In the genomic region with DNA sequence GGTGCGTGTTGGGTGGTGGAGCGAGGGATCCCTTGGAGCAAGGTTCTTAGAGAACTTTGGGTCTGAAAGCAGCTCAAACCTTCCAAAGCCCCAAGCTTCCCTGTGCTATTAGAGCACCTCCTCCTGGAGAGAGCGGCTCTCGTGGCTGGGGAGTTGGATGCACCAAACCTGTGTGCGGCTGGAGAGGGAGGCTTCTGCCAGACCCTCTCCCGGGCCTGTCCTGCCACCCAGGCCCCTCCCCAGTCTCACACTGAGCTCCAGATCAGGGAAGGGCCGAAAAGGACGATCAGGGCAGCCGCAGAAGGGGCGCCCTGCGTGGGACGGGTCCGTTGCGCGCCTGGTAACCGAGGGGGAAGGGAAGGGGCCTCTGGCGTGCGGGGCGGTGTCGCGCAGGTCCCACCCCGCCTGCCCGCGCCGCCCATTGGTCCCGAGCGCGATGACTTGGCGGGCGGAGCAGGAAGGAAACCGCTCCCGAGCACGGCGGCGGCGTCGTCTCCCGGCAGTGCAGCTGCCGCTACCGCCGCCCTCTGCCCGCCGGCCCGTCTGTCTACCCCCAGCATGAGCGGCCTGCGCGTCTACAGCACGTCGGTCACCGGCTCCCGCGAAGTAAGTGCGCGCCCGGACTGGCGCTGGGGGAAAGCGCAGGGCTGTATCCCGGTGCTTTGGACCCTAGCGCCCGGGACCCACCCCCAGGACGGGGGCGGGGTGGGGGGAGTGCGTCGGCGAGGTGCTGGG, we compare ENCODE assay signal across 8 cellular contexts. TPM values are rescaled to one million over a fixed set of nuclear protein-coding genes. Genes with fewer than 3 reads are reported as not detected.
DNase-seq lines count a peak whose midpoint lies in the region; ATAC-seq lines count a peak whose summit lies in the region.

A gene (plus strand): TSS at position 489 of the 735 bp plus-strand sequence. CDS start 70 bp downstream, at position 559.

- in situ Hi-C loops in Caki2 (cut with HindIII; ENCODE audit: low pct_unique_long_range_greater_than_20kb, low sequenced_read_pairs): no loop called here

- ATAC-seq in GM21360 (IDR thresholded peaks at IDR 0.05; ENCODE audit: unreplicated experiment): peak; percentile 54
- peak; percentile 77 for ATAC-seq in naive thymus-derived CD4-positive, alpha-beta T cell
- ATAC-seq in stimulated activated naive B cell treated with anti-CD40 and anti-IgM and Interleukin-4, amounts not matched to agents 10 μg/mL and 1 μg/mL and 100 μg/mL, for 72 hours (replicated peaks): peak; percentile 62 to 72

- H3K4me3 Mint-ChIP-seq in activated T-helper 1 cell treated with anti-CD3 and anti-CD28 coated beads, Interleukin-12 subunit alpha, Interleukin-12 subunit beta, Interleukin-2, Interleukin-4 antibody, amounts not matched to agents 30 ng/mL and 10 ng/mL and 1 ng/mL, durations not matched to agents 14 hours and 24 hours and 36 hours: peak within 1 kb of the TSS; percentile 92
- H3K4me3 Mint-ChIP-seq in naive thymus-derived CD4-positive, alpha-beta T cell: peak within 1 kb of the TSS; percentile 80 to 98 (median 89)
- H3K4me3 Mint-ChIP-seq in stimulated activated naive B cell treated with anti-CD40 and anti-IgM and Interleukin-4, amounts not matched to agents 10 μg/mL and 1 μg/mL and 100 μg/mL, for 72 hours: peak within 1 kb of the TSS; percentile 89 to 91

- POLR2A ChIA-PET in naive thymus-derived CD4-positive, alpha-beta T cell (lab: Charles Lee): interaction anchor here (0.5 to 26.8 kb wide), 9 partner anchors 9 to 304 kb away, joined by 3 to 1967 read pairs (median 4); a partner anchor contains a TSS

- intact Hi-C loops in activated T-helper 1 cell treated with anti-CD3 and anti-CD28 coated beads, Interleukin-12 subunit alpha, Interleukin-12 subunit beta, Interleukin-2, Interleukin-4 antibody, amounts not matched to agents 30 ng/mL and 10 ng/mL and 1 ng/mL, durations not matched to agents 14 hours and 24 hours and 36 hours (cut with micrococcal nuclease): loop anchor here (2.0 kb wide), 2 partner anchors 153 to 303 kb away; a partner anchor contains a TSS
- intact Hi-C loops in naive thymus-derived CD4-positive, alpha-beta T cell (cut with micrococcal nuclease): loop anchor here (1.0 to 10.0 kb wide), 9 partner anchors 9 to 415 kb away; a partner anchor contains a TSS

- DNase-seq in Caki2 (ENCODE audit: low read depth): peak; percentile 89
- DNase-seq in HuH-7 (ENCODE audit: low spot score): peak; percentile 91
- peak; percentile 88 for DNase-seq in RKO (ENCODE audit: low spot score)
- peak; percentile 85 for DNase-seq in activated T-helper 1 cell treated with anti-CD3 and anti-CD28 coated beads, Interleukin-12 subunit alpha, Interleukin-12 subunit beta, Interleukin-2, Interleukin-4 antibody, amounts not matched to agents 30 ng/mL and 10 ng/mL and 1 ng/mL, durations not matched to agents 14 hours and 24 hours and 36 hours (ENCODE audit: low spot score)
- peak; percentile 82 for DNase-seq in fibroblast of gingiva (ENCODE audit: low read depth)
- DNase-seq in naive thymus-derived CD4-positive, alpha-beta T cell: peak; percentile 73 to 89 (median 84)
- DNase-seq in stimulated activated naive B cell treated with anti-CD40 and anti-IgM and Interleukin-4, amounts not matched to agents 10 μg/mL and 1 μg/mL and 100 μg/mL, for 72 hours: peak; percentile 76

- no peaks in the 10 kb centered on the region for H3K9me3 Mint-ChIP-seq in activated T-helper 1 cell treated with anti-CD3 and anti-CD28 coated beads, Interleukin-12 subunit alpha, Interleukin-12 subunit beta, Interleukin-2, Interleukin-4 antibody, amounts not matched to agents 30 ng/mL and 10 ng/mL and 1 ng/mL, durations not matched to agents 14 hours and 24 hours and 36 hours
- peaks cover 0 to under 1% (median 0%) of the 10 kb centered on the region in 11 donors for H3K9me3 Mint-ChIP-seq in naive thymus-derived CD4-positive, alpha-beta T cell
- H3K9me3 Mint-ChIP-seq in stimulated activated naive B cell treated with anti-CD40 and anti-IgM and Interleukin-4, amounts not matched to agents 10 μg/mL and 1 μg/mL and 100 μg/mL, for 72 hours: no peaks in the 10 kb centered on the region

- peak within 1 kb of the TSS; percentile 99 for H3K27ac Mint-ChIP-seq in activated T-helper 1 cell treated with anti-CD3 and anti-CD28 coated beads, Interleukin-12 subunit alpha, Interleukin-12 subunit beta, Interleukin-2, Interleukin-4 antibody, amounts not matched to agents 30 ng/mL and 10 ng/mL and 1 ng/mL, durations not matched to agents 14 hours and 24 hours and 36 hours
- H3K27ac Mint-ChIP-seq in naive thymus-derived CD4-positive, alpha-beta T cell: peak within 1 kb of the TSS; percentile 83 to 99 (median 93)
- peak within 1 kb of the TSS; percentile 96 for H3K27ac Mint-ChIP-seq in stimulated activated naive B cell treated with anti-CD40 and anti-IgM and Interleukin-4, amounts not matched to agents 10 μg/mL and 1 μg/mL and 100 μg/mL, for 72 hours

- H3K27ac ChIP-seq in naive thymus-derived CD4-positive, alpha-beta T cell (ENCODE audit: low read depth, low read length): peak within 1 kb of the TSS; percentile 86

- no peaks in the 10 kb centered on the region for H3K27me3 Mint-ChIP-seq in activated T-helper 1 cell treated with anti-CD3 and anti-CD28 coated beads, Interleukin-12 subunit alpha, Interleukin-12 subunit beta, Interleukin-2, Interleukin-4 antibody, amounts not matched to agents 30 ng/mL and 10 ng/mL and 1 ng/mL, durations not matched to agents 14 hours and 24 hours and 36 hours (ENCODE audit: insufficient read depth)
- no peaks in the 10 kb centered on the region for H3K27me3 Mint-ChIP-seq in naive thymus-derived CD4-positive, alpha-beta T cell
- H3K27me3 Mint-ChIP-seq in stimulated activated naive B cell treated with anti-CD40 and anti-IgM and Interleukin-4, amounts not matched to agents 10 μg/mL and 1 μg/mL and 100 μg/mL, for 72 hours: no peaks in the 10 kb centered on the region

- H3K4me1 Mint-ChIP-seq in activated T-helper 1 cell treated with anti-CD3 and anti-CD28 coated beads, Interleukin-12 subunit alpha, Interleukin-12 subunit beta, Interleukin-2, Interleukin-4 antibody, amounts not matched to agents 30 ng/mL and 10 ng/mL and 1 ng/mL, durations not matched to agents 14 hours and 24 hours and 36 hours (ENCODE audit: low read depth): peaks cover 78% of the 10 kb centered on the region
- peaks cover 61 to 85% (median 72%) of the 10 kb centered on the region in 7 donors for H3K4me1 Mint-ChIP-seq in naive thymus-derived CD4-positive, alpha-beta T cell
- H3K4me1 Mint-ChIP-seq in stimulated activated naive B cell treated with anti-CD40 and anti-IgM and Interleukin-4, amounts not matched to agents 10 μg/mL and 1 μg/mL and 100 μg/mL, for 72 hours: peaks cover 72 to 86% of the 10 kb centered on the region in 2 donors

- peaks cover 0 to 26% (median 4%) of the 10 kb centered on the region in 3 experiments for H3K36me3 ChIP-seq in naive thymus-derived CD4-positive, alpha-beta T cell (ENCODE audit: control insufficient read depth in 2 of 3, insufficient read depth in 3 of 3, low read length in 3 of 3)

- peaks cover 80 to 83% of the 10 kb centered on the region in 2 donors for H3K4me1 ChIP-seq in naive thymus-derived CD4-positive, alpha-beta T cell (ENCODE audit: control insufficient read depth in 2 of 2, insufficient read depth in 2 of 2, low read length in 2 of 2)

- CTCF ChIA-PET in naive thymus-derived CD4-positive, alpha-beta T cell (lab: Charles Lee): interaction anchor here (0.5 to 17.9 kb wide), 11 partner anchors 9 to 1147 kb away, joined by 3 to 541 read pairs (median 4); a partner anchor contains a TSS

- H3K36me3 Mint-ChIP-seq in activated T-helper 1 cell treated with anti-CD3 and anti-CD28 coated beads, Interleukin-12 subunit alpha, Interleukin-12 subunit beta, Interleukin-2, Interleukin-4 antibody, amounts not matched to agents 30 ng/mL and 10 ng/mL and 1 ng/mL, durations not matched to agents 14 hours and 24 hours and 36 hours (ENCODE audit: low read depth): peaks cover 49% of the 10 kb centered on the region
- H3K36me3 Mint-ChIP-seq in naive thymus-derived CD4-positive, alpha-beta T cell: peaks cover 0 to 48% (median 7%) of the 10 kb centered on the region in 5 donors
- H3K36me3 Mint-ChIP-seq in stimulated activated naive B cell treated with anti-CD40 and anti-IgM and Interleukin-4, amounts not matched to agents 10 μg/mL and 1 μg/mL and 100 μg/mL, for 72 hours: peaks cover 38 to 74% of the 10 kb centered on the region in 2 donors

- peak within 1 kb of the TSS; percentile 58 for H3K4me3 ChIP-seq in naive thymus-derived CD4-positive, alpha-beta T cell (ENCODE audit: low read length)

- H3K9me3 ChIP-seq in naive thymus-derived CD4-positive, alpha-beta T cell (ENCODE audit: control insufficient read depth in 2 of 3, low read length in 3 of 3): no peaks in the 10 kb centered on the region

- no peaks in the 10 kb centered on the region for H3K27me3 ChIP-seq in naive thymus-derived CD4-positive, alpha-beta T cell (ENCODE audit: control insufficient read depth in 2 of 2, insufficient read depth in 2 of 2, low read length in 2 of 2)

RNA-seq across cellular contexts. Expression of the gene that starts here (rescaled TPM):
- total RNA-seq in Caki2 (2014; rRNA removed; shearing (Covaris generic); ENCODE audit: low replicate concordance): 7.4 and 12.5 TPM in 2 replicates
- total RNA-seq in activated T-helper 1 cell treated with anti-CD3 and anti-CD28 coated beads, Interleukin-12 subunit alpha, Interleukin-12 subunit beta, Interleukin-2, Interleukin-4 antibody, amounts not matched to agents 30 ng/mL and 10 ng/mL and 1 ng/mL, durations not matched to agents 14 hours and 24 hours and 36 hours: 551 and 575 TPM in 2 replicates
- total RNA-seq in naive thymus-derived CD4-positive, alpha-beta T cell: 100 to 1,000 TPM; 156 to 636 (median 224) TPM
- 100 to 1,000 TPM; 569 to 630 TPM for polyA plus RNA-seq in naive thymus-derived CD4-positive, alpha-beta T cell

Comparison
In these comparisons a context has a peak if more than half of its experiments do, and no peak if none do; other contexts are left out.
1. Peak in every context shown above with its lines: DNase-seq, ATAC-seq, H3K4me3 ChIP-seq and H3K27ac ChIP-seq.
2. RNA of the gene that starts here (total RNA-seq): 551 to 575 TPM in activated T-helper 1 cell treated with anti-CD3 and anti-CD28 coated beads, Interleukin-12 subunit alpha, Interleukin-12 subunit beta, Interleukin-2, Interleukin-4 antibody, amounts not matched to agents 30 ng/mL and 10 ng/mL and 1 ng/mL, durations not matched to agents 14 hours and 24 hours and 36 hours and 156 to 636 TPM in naive thymus-derived CD4-positive, alpha-beta T cell; 7.4 to 12.5 TPM in Caki2; every median in the first group is over 10 times any median in the second.